31 cellular contexts compared by ENCODE assay signal in genomic region chr7:107955394-107955793, GRCh38. TPM values are rescaled to one million over a fixed set of nuclear protein-coding genes. Genes with fewer than 3 reads are reported as not detected.
"Had no signal": no experiment of that assay in that cellular context is flagged by ENCODE, and none has a peak within 500 bp of the region (broad histone marks: within the 10 kb centered on the region; RNA-seq: fewer than 3 reads in every experiment).

No MANE protein-coding gene starts in this region.

- H3K9me3 ChIP-seq: colonic mucosa, esophagus squamous epithelium, heart right ventricle, left ventricle myocardium inferior, lower lobe of right lung, mucosa of descending colon, suprapubic skin, transverse colon, vagina had no signal

- H3K4me1 ChIP-seq: colonic mucosa had no signal

- H3K4me3 Mint-ChIP-seq: central memory CD8-positive, alpha-beta T cell; dendritic cell treated with granulocyte-macrophage colony-stimulating factor and Interleukin-4, amounts not matched to agents 40 ng/mL and 50 ng/mL, for 4 days; endodermal cell; natural killer cell treated with Interleukin-12 subunit alpha and Interleukin-12 subunit beta and Interleukin-15 and Interleukin-18, amount 100 ng/mL, for 72 hours; stimulated activated naive CD8-positive, alpha-beta T cell treated with anti-CD3 and anti-CD28 coated beads, Interleukin-15, amount 100 ng/mL, for 72 hours had no signal

- H3K27ac ChIP-seq: colonic mucosa, esophagus squamous epithelium, heart right ventricle, left ventricle myocardium inferior, lower lobe of right lung, parathyroid adenoma, suprapubic skin, vagina had no signal

- H3K36me3 Mint-ChIP-seq: naive B cell; natural killer cell treated with Interleukin-12 subunit alpha and Interleukin-12 subunit beta and Interleukin-15 and Interleukin-18, amount 100 ng/mL, for 72 hours had no signal

- H3K27me3 ChIP-seq: colonic mucosa, esophagus squamous epithelium, heart right ventricle, suprapubic skin, transverse colon, vagina had no signal

- H3K9me3 Mint-ChIP-seq: central memory CD8-positive, alpha-beta T cell; dendritic cell treated with granulocyte-macrophage colony-stimulating factor and Interleukin-4, amounts not matched to agents 40 ng/mL and 50 ng/mL, for 4 days; endodermal cell; naive B cell; natural killer cell treated with Interleukin-12 subunit alpha and Interleukin-12 subunit beta and Interleukin-15 and Interleukin-18, amount 100 ng/mL, for 72 hours; stimulated activated naive CD8-positive, alpha-beta T cell treated with anti-CD3 and anti-CD28 coated beads, Interleukin-15, amount 100 ng/mL, for 72 hours had no signal

- H3K4me3 ChIP-seq: colonic mucosa, esophagus squamous epithelium, heart right ventricle, left ventricle myocardium inferior, lower lobe of right lung, mucosa of descending colon, smooth muscle cell, suprapubic skin, transverse colon, vagina had no signal

- ATAC-seq: heart right ventricle; left cardiac atrium; lower lobe of right lung; mucosa of descending colon; natural killer cell treated with Interleukin-12 subunit alpha and Interleukin-12 subunit beta and Interleukin-15 and Interleukin-18, amount 100 ng/mL, for 72 hours; sciatic nerve; stimulated activated naive CD8-positive, alpha-beta T cell treated with anti-CD3 and anti-CD28 coated beads, Interleukin-15, amount 100 ng/mL, for 72 hours had no signal

- H3K27me3 Mint-ChIP-seq: dendritic cell treated with granulocyte-macrophage colony-stimulating factor and Interleukin-4, amounts not matched to agents 40 ng/mL and 50 ng/mL, for 4 days; progenitor cell of endocrine pancreas; stimulated activated naive CD8-positive, alpha-beta T cell treated with anti-CD3 and anti-CD28 coated beads, Interleukin-15, amount 100 ng/mL, for 72 hours had no signal

- FAIRE-seq: endothelial cell of umbilical vein, frontal cortex, islet of Langerhans had no signal

- H3K27ac Mint-ChIP-seq: dendritic cell treated with granulocyte-macrophage colony-stimulating factor and Interleukin-4, amounts not matched to agents 40 ng/mL and 50 ng/mL, for 4 days; endodermal cell; naive B cell; natural killer cell treated with Interleukin-12 subunit alpha and Interleukin-12 subunit beta and Interleukin-15 and Interleukin-18, amount 100 ng/mL, for 72 hours; progenitor cell of endocrine pancreas; stimulated activated naive CD8-positive, alpha-beta T cell treated with anti-CD3 and anti-CD28 coated beads, Interleukin-15, amount 100 ng/mL, for 72 hours had no signal

- H3K4me1 Mint-ChIP-seq: central memory CD8-positive, alpha-beta T cell; naive B cell; stimulated activated naive CD8-positive, alpha-beta T cell treated with anti-CD3 and anti-CD28 coated beads, Interleukin-15, amount 100 ng/mL, for 72 hours had no signal

- DNase-seq: colonic mucosa; effector CD8-positive, alpha-beta T cell; endodermal cell; esophagus squamous epithelium; heart right ventricle; hippocampal formation; left cardiac atrium; left ventricle myocardium inferior; lower lobe of right lung; mucosa of descending colon; naive B cell; occipital lobe; stimulated activated CD4-positive, alpha-beta T cell treated with anti-CD3 and anti-CD28 coated beads, Interleukin-12 subunit alpha, Interleukin-12 subunit beta, amount 100 ng/mL, for 4 hours; stimulated activated CD4-positive, alpha-beta T cell treated with anti-CD3 and anti-CD28 coated beads, Interleukin-1b, Interleukin-23, amount 100 ng/mL, for 48 hours; stimulated activated CD4-positive, alpha-beta T cell treated with anti-CD3 and anti-CD28 coated beads, Interleukin-4, amount 100 ng/mL, for 1 hour; stimulated activated CD8-positive, alpha-beta memory T cell treated with anti-CD3 and anti-CD28 coated beads, Interleukin-4, amount 100 ng/mL, for 48 hours; stimulated activated naive CD4-positive, alpha-beta T cell; stimulated activated naive CD8-positive, alpha-beta T cell treated with anti-CD3 and anti-CD28 coated beads, Interleukin-15, amount 100 ng/mL, for 72 hours; transverse colon had no signal

RNA-seq across cellular contexts. Expression of gene LAMB1, which starts 47.6 kb away (rescaled TPM):
- total RNA-seq: natural killer cell treated with Interleukin-12 subunit alpha and Interleukin-12 subunit beta and Interleukin-15 and Interleukin-18, amount 100 ng/mL, for 72 hours had no signal
